16 cellular contexts compared by ENCODE assay signal in genomic region chr2:172216348-172216933, GRCh38.
DNase-seq lines count a peak whose midpoint lies in the region; TF ChIP-seq lines count a peak whose summit lies in the region.
"Had no signal": no experiment of that assay in that cellular context is flagged by ENCODE, and none has a peak within 500 bp of the region (broad histone marks: within the 10 kb centered on the region; RNA-seq: fewer than 3 reads in every experiment).

No MANE protein-coding gene starts in this region.

- no peaks in the 10 kb centered on the region for H3K79me2 ChIP-seq in mammary epithelial cell (ENCODE audit: insufficient read depth, low read length)

- POLR2A ChIA-PET in MCF 10A (lab: Yijun Ruan, JAX) = interaction anchor here (0.9 to 11.4 kb wide), 14 partner anchors 8 to 692 kb away, joined by 3 to 220 read pairs (median 6); no protein-coding TSS in a partner anchor
- POLR2A ChIA-PET in CD4-positive, alpha-beta memory T cell (lab: Charles Lee; ENCODE audit: partially characterized antibody) = no interaction called here

- H3K4me3 Mint-ChIP-seq in MCF 10A (ENCODE audit: unreplicated experiment) (no peak overlapping the region), mesothelial cell of epicardium (no peak overlapping the region)
- H3K4me3 Mint-ChIP-seq in CD4-positive, alpha-beta memory T cell = no peak overlapping the region
- H3K4me3 Mint-ChIP-seq: CD4-positive, CD25-positive, alpha-beta regulatory T cell; HFFc6 had no signal

- H3K27ac ChIP-seq in breast epithelium (peak overlapping the region; percentile 62 to 78), mammary epithelial cell (ENCODE audit: insufficient read depth, low read depth, low read length) (no peak overlapping the region), thymus (ENCODE audit: low read depth) (peak overlapping the region; percentile 36)
- H3K27ac ChIP-seq in CD4-positive, alpha-beta memory T cell (ENCODE audit: low read depth, low read length) = no peak overlapping the region
- H3K27ac ChIP-seq: KMS-11, Peyer's patch had no signal

- H3K9ac ChIP-seq in mammary epithelial cell (ENCODE audit: insufficient read depth, low read length) = no peak overlapping the region
- H3K9ac ChIP-seq: KMS-11 had no signal

- no peak for TF ChIP-seq CTCF in breast epithelium (IDR thresholded peaks at IDR 0.05)
- no peak for TF ChIP-seq CTCF in MCF 10A (IDR thresholded peaks at IDR 0.05; ENCODE audit: unreplicated experiment)
- TF ChIP-seq CTCF in mammary epithelial cell (conservative IDR thresholded peaks at IDR 0.05 in 1 of 2, IDR thresholded peaks at IDR 0.05 in 1 of 2; ENCODE audit: extremely low read depth in 1 of 2, insufficient read depth in 1 of 2, low read depth in 1 of 2, low read length in 2 of 2) = no peak
- no peak for TF ChIP-seq CTCF in mesothelial cell of epicardium (IDR thresholded peaks at IDR 0.05; ENCODE audit: unreplicated experiment)

- WGBS in mammary epithelial cell (ENCODE audit: low coverage, missing lambda C conversion rate) = 14% methylated on average over 6 of the region's 7 CpGs
- WGBS in thymus = 94% methylated on average over 7 of the region's 7 CpGs

- H3K36me3 ChIP-seq in breast epithelium (no peaks in the 10 kb centered on the region), mammary epithelial cell (ENCODE audit: insufficient read depth, low read length) (no peaks in the 10 kb centered on the region), thymus (ENCODE audit: control insufficient read depth, insufficient read depth) (no peaks in the 10 kb centered on the region)
- H3K36me3 ChIP-seq in CD4-positive, alpha-beta memory T cell (ENCODE audit: insufficient read depth, low read length) = no peaks in the 10 kb centered on the region
- H3K36me3 ChIP-seq: MG63, Peyer's patch had no signal

- no peak for TF ChIP-seq POLR2A in breast epithelium (IDR thresholded peaks at IDR 0.05)

- H3K4me2 ChIP-seq in mammary epithelial cell (ENCODE audit: insufficient read depth, low read depth, low read length) = no peak overlapping the region
- H3K4me2 ChIP-seq: KMS-11 had no signal

- H3K27ac Mint-ChIP-seq in MCF 10A (ENCODE audit: low read depth, unreplicated experiment) (no peak overlapping the region), mesothelial cell of epicardium (peak overlapping the region; percentile 8)
- peak overlapping the region in 1 of 7 donors; percentile 31 for H3K27ac Mint-ChIP-seq in CD4-positive, alpha-beta memory T cell
- H3K27ac Mint-ChIP-seq: CD4-positive, CD25-positive, alpha-beta regulatory T cell; HFFc6 had no signal

- no peaks in the 10 kb centered on the region for H3K36me3 Mint-ChIP-seq in MCF 10A (ENCODE audit: insufficient read depth, unreplicated experiment)
- no peaks in the 10 kb centered on the region for H3K36me3 Mint-ChIP-seq in mesothelial cell of epicardium
- H3K36me3 Mint-ChIP-seq in CD4-positive, alpha-beta memory T cell = no peaks in the 10 kb centered on the region
- H3K36me3 Mint-ChIP-seq: CD4-positive, CD25-positive, alpha-beta regulatory T cell had no signal

- H4K20me1 ChIP-seq in mammary epithelial cell (ENCODE audit: insufficient read depth, low read length) = no peaks in the 10 kb centered on the region

- no peak overlapping the region for H3K4me3 ChIP-seq in breast epithelium
- no peak overlapping the region for H3K4me3 ChIP-seq in mammary epithelial cell (replicated peaks in 1 of 3; ENCODE audit: insufficient read depth in 1 of 3, low read depth in 2 of 3, low read length in 3 of 3)
- H3K4me3 ChIP-seq in thymus (ENCODE audit: low read length) = no peak overlapping the region
- H3K4me3 ChIP-seq in CD4-positive, alpha-beta memory T cell (ENCODE audit: low read length in 2 of 2) = no peak overlapping the region
- H3K4me3 ChIP-seq: MG63, Peyer's patch had no signal

- H3K4me1 Mint-ChIP-seq in MCF 10A (ENCODE audit: insufficient read depth, unreplicated experiment) (peaks cover 20% of the 10 kb centered on the region), mesothelial cell of epicardium (peaks cover 42% of the 10 kb centered on the region)
- H3K4me1 Mint-ChIP-seq in CD4-positive, alpha-beta memory T cell = peaks cover 5 to 25% (median 11%) of the 10 kb centered on the region in 4 donors

- H2AFZ ChIP-seq in mammary epithelial cell (ENCODE audit: low read depth, low read length) = peak overlapping the region; percentile 6

- H3K9me3 Mint-ChIP-seq in MCF 10A (ENCODE audit: unreplicated experiment) (no peaks in the 10 kb centered on the region), mesothelial cell of epicardium (no peaks in the 10 kb centered on the region)
- H3K9me3 Mint-ChIP-seq in CD4-positive, alpha-beta memory T cell = no peaks in the 10 kb centered on the region
- H3K9me3 Mint-ChIP-seq: HFFc6 had no signal

- no peak for DNase-seq in breast epithelium (ENCODE audit: low spot score in 2 of 2)
- no peak for DNase-seq in MCF 10A (ENCODE audit: unreplicated experiment)
- DNase-seq in mammary epithelial cell = no peak
- DNase-seq in mesothelial cell of epicardium (ENCODE audit: low spot score in 2 of 2, unreplicated experiment in 2 of 2) = no peak
- no peak for DNase-seq in CD4-positive, alpha-beta memory T cell
- no peak for DNase-seq in NCI-H526 treated with DMSO at 0.1 percent for 48 hours (lab: John Stamatoyannopoulos, UW)
- DNase-seq in activated CD4-positive, alpha-beta T cell treated with anti-CD3 and anti-CD28 coated beads for 48 hours = no peak
- DNase-seq: CD4-positive, CD25-positive, alpha-beta regulatory T cell; HFFc6; MG63; NCI-H2081 treated with DMSO at 0.1 percent for 48 hours; NCI-H446 treated with DMSO at 0.1 percent for 48 hours; Peyer's patch; SHP77 had no signal

- CTCF ChIA-PET in MCF 10A (lab: Yijun Ruan, JAX) = interaction anchor here (0.7 to 5.3 kb wide), 4 partner anchors 11 to 37 kb away, joined by 3 to 31 read pairs (median 4); no protein-coding TSS in a partner anchor
- CTCF ChIA-PET in mammary epithelial cell (lab: Charles Lee; ENCODE audit: low non-redundant PET) = interaction anchor here (0.6 kb wide), 1 partner anchor 66 kb away, joined by 3 read pairs; no protein-coding TSS in a partner anchor
- CTCF ChIA-PET in CD4-positive, alpha-beta memory T cell (lab: Charles Lee; ENCODE audit: partially characterized antibody) = interaction anchor here (0.6 to 1.4 kb wide), 2 partner anchors 14 to 246 kb away, joined by 3 to 4 read pairs; no protein-coding TSS in a partner anchor

- intact Hi-C loops in breast epithelium (cut with DNase I; ENCODE audit: low total_unique reads) (no loop called here), MCF 10A (cut with micrococcal nuclease) (no loop called here), mammary epithelial cell (cut with micrococcal nuclease) (no loop called here)
- intact Hi-C loops in CD4-positive, alpha-beta memory T cell (cut with micrococcal nuclease) = no loop called here

- in situ Hi-C loops in mammary epithelial cell (cut with MboI; ENCODE audit: low sequenced_read_pairs in 2 of 2) = no loop called here

- H3K27me3 Mint-ChIP-seq in MCF 10A (ENCODE audit: insufficient read depth, unreplicated experiment) (no peaks in the 10 kb centered on the region), mesothelial cell of epicardium (ENCODE audit: low read depth) (no peaks in the 10 kb centered on the region)
- H3K27me3 Mint-ChIP-seq in CD4-positive, alpha-beta memory T cell = peaks cover 0 to 3% of the 10 kb centered on the region in 2 donors

- H3K27me3 ChIP-seq in breast epithelium = no peaks in the 10 kb centered on the region
- H3K27me3 ChIP-seq in mammary epithelial cell (ENCODE audit: insufficient read depth, low read length) = no peaks in the 10 kb centered on the region
- H3K27me3 ChIP-seq in thymus (ENCODE audit: control insufficient read depth, insufficient read depth) = no peaks in the 10 kb centered on the region
- H3K27me3 ChIP-seq in CD4-positive, alpha-beta memory T cell (ENCODE audit: insufficient read depth, low read length) = no peaks in the 10 kb centered on the region
- H3K27me3 ChIP-seq: MG63, Peyer's patch had no signal

- H3K4me1 ChIP-seq in breast epithelium (no peaks in the 10 kb centered on the region), mammary epithelial cell (ENCODE audit: insufficient read depth, low read length) (peaks cover 38% of the 10 kb centered on the region), thymus (ENCODE audit: control insufficient read depth, insufficient read depth, low read length) (peaks cover 3% of the 10 kb centered on the region)
- peaks cover 16% of the 10 kb centered on the region for H3K4me1 ChIP-seq in CD4-positive, alpha-beta memory T cell (ENCODE audit: insufficient read depth, low read length)
- H3K4me1 ChIP-seq: Peyer's patch had no signal

- no peaks in the 10 kb centered on the region for H3K9me3 ChIP-seq in breast epithelium
- no peaks in the 10 kb centered on the region for H3K9me3 ChIP-seq in mammary epithelial cell (replicated peaks; ENCODE audit: insufficient read depth, low read length)
- no peaks in the 10 kb centered on the region for H3K9me3 ChIP-seq in thymus (ENCODE audit: control insufficient read depth)
- no peaks in the 10 kb centered on the region for H3K9me3 ChIP-seq in CD4-positive, alpha-beta memory T cell (ENCODE audit: control insufficient read depth in 1 of 2, low read length in 2 of 2)
- H3K9me3 ChIP-seq: MG63, Peyer's patch had no signal

- dilution Hi-C loops in mammary epithelial cell (cut with HindIII; ENCODE audit: low sequenced_read_pairs) = no loop called here

- BruUV-seq in MCF 10A (replicated peaks; lab: Mats Ljungman, UMichigan) = no TSS peak
- no TSS peak for BruUV-seq in mammary epithelial cell (replicated peaks; lab: Mats Ljungman, UMichigan)

Comparison
In these comparisons a context has a peak if more than half of its experiments do, and no peak if none do; other contexts are left out.
1. H3K27ac ChIP-seq: peak in breast epithelium (2 of 2) and thymus (single experiment); none in mammary epithelial cell (single experiment) and CD4-positive, alpha-beta memory T cell (single experiment).